In genomic region chr18:24734058-24734457, GRCh38 we compare ENCODE assay signal across 10 cellular contexts.
DNase-seq lines count a peak whose midpoint lies in the region; ATAC-seq, FAIRE-seq and TF ChIP-seq lines count a peak whose summit lies in the region.
"Had no signal": no experiment of that assay in that cellular context is flagged by ENCODE, and none has a peak within 500 bp of the region (broad histone marks: within the 10 kb centered on the region; RNA-seq: fewer than 3 reads in every experiment).

No MANE protein-coding gene starts in this region.

- H3K4me3 ChIP-seq in right atrium auricular region (no peak overlapping the region), small intestine (ENCODE audit: low read depth in 1 of 2, low read length in 2 of 2) (no peak overlapping the region)
- H3K4me3 ChIP-seq: SK-N-MC had no signal

- H3K27me3 ChIP-seq in right atrium auricular region (no peaks in the 10 kb centered on the region), small intestine (ENCODE audit: control insufficient read depth in 2 of 2, insufficient read depth in 2 of 2, low read length in 2 of 2) (no peaks in the 10 kb centered on the region)

- no peak overlapping the region for H3K27ac ChIP-seq in right atrium auricular region
- H3K27ac ChIP-seq in small intestine (ENCODE audit: low read depth in 1 of 2, low read length in 1 of 2), result no peak overlapping the region
- H3K27ac ChIP-seq: SK-N-MC had no signal

- intact Hi-C loops in Right ventricle myocardium superior (cut with DNase I), result no loop called here

- no peak for DNase-seq in Right ventricle myocardium superior
- no peak for DNase-seq in right atrium auricular region (ENCODE audit: low spot score)
- peak; percentile 52 for DNase-seq in NCI-H748 treated with DMSO at 0.1 percent for 48 hours (lab: John Stamatoyannopoulos, UW)
- DNase-seq in small intestine, result peak; percentile 10
- DNase-seq in GOT3 (lab: John Stamatoyannopoulos, UW), result no peak
- no peak for DNase-seq in middle frontal gyrus (ENCODE audit: extremely low spot score, low spot score)

- FAIRE-seq in small intestine (lab: Jason Lieb, UNC), result no peak
- FAIRE-seq: G401.6 had no signal

- TF ChIP-seq CTCF in right atrium auricular region (IDR thresholded peaks at IDR 0.05), result peak in 1 of 2 donors; percentile 49

- H3K36me3 ChIP-seq in right atrium auricular region, result no peaks in the 10 kb centered on the region
- no peaks in the 10 kb centered on the region for H3K36me3 ChIP-seq in small intestine (ENCODE audit: control insufficient read depth in 2 of 2, insufficient read depth in 2 of 2, low read length in 2 of 2)

- 54 to 72% (median 66%) methylated on average over 11 of the region's 11 CpGs for WGBS in small intestine, 3 donors

- H3K9me3 ChIP-seq in right atrium auricular region (no peaks in the 10 kb centered on the region), small intestine (ENCODE audit: control insufficient read depth, low read depth) (no peaks in the 10 kb centered on the region)

- ATAC-seq in Right ventricle myocardium superior (ENCODE audit: poor library complexity) (peak; percentile 25), esophagus mucosa (peak; percentile 40), HG02642 (IDR thresholded peaks at IDR 0.05; ENCODE audit: poor library complexity, unreplicated experiment) (no peak)

- H3K4me1 ChIP-seq in right atrium auricular region (no peaks in the 10 kb centered on the region), small intestine (ENCODE audit: control insufficient read depth in 2 of 2, insufficient read depth in 1 of 2, low read depth in 1 of 2, low read length in 1 of 2) (no peaks in the 10 kb centered on the region)

Comparison
In these comparisons a context has a peak if more than half of its experiments do, and no peak if none do; other contexts are left out.
1. DNase-seq: peak in NCI-H748 treated with DMSO at 0.1 percent for 48 hours (single experiment) and small intestine (single experiment); none in Right ventricle myocardium superior (single experiment), right atrium auricular region (single experiment), GOT3 (single experiment) and middle frontal gyrus (single experiment).